Comparison of ENCODE assay signal across 8 cellular contexts in the genomic region with DNA sequence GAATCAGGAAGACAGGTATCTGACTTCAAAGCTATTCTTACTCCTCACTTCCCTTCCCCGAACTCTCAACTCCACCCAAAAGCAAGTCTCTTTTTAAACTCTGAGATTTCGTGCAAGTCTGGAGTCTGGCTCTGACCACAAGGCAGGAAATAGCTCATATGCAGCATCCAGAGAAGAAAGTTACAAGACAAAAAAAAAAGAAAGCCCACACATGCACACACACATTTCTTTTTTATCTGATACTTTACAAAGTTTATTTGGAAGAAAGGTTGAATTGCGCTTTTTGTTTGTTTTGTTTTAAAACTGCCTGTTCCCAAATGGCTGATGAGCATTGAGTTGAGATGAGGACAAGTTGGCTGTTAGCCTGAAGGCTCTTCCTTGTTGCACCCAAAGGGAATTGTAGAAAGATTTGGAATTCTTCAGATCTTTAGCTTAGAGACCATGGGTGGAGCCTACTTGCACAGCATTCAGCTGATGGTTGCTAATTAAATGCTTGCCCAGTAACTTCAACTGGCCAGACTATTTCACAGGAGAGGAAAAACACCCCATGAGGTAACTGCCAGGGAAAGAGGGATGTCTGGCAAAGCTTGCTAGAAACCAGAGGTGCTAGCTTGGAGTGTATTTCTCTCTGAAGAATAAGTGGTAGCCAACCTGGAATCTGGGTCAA.
DNase-seq lines count a peak whose midpoint lies in the region; ATAC-seq, FAIRE-seq and TF ChIP-seq lines count a peak whose summit lies in the region.

No MANE protein-coding gene starts in this region.

- H3K27ac Mint-ChIP-seq in Calu3 (ENCODE audit: unreplicated experiment), result no peak overlapping the region

- H3K9me3 Mint-ChIP-seq in Calu3 (ENCODE audit: low read depth, unreplicated experiment), result peaks cover 11% of the 10 kb centered on the region

- no TSS peak for BruUV-seq in Calu3 (replicated peaks; lab: Mats Ljungman, UMichigan)

- CTCF ChIA-PET in Calu3 (lab: Charles Lee), result interaction anchor here (0.7 kb wide), 1 partner anchor 11 kb away, joined by 3 read pairs; no protein-coding TSS in a partner anchor

- ATAC-seq in GM21723 (IDR thresholded peaks at IDR 0.05; ENCODE audit: unreplicated experiment), result peak; percentile 98
- peak; percentile 53 for ATAC-seq in omental fat pad (ENCODE audit: low FRiP score)

- no peak for TF ChIP-seq POLR2A in GM12892 (IDR thresholded peaks at IDR 0.05; ENCODE audit: low read depth, low read length)

- H3K36me3 Mint-ChIP-seq in Calu3 (ENCODE audit: insufficient read depth, unreplicated experiment), result no peaks in the 10 kb centered on the region

- DNase-seq in GM12892 (ENCODE audit: insufficient read length) (peak; percentile 13), M059J (ENCODE audit: low read depth) (peak; percentile 85), astrocyte of the cerebellum (ENCODE audit: low read depth) (peak; percentile 13), omental fat pad (ENCODE audit: low spot score) (no peak), Calu3 (no peak), NCI-H2029 (lab: John Stamatoyannopoulos, UW) (no peak), OCI-M2 (lab: John Stamatoyannopoulos, UW; ENCODE audit: unreplicated experiment) (no peak)

- in situ Hi-C loops in astrocyte of the cerebellum (cut with HindIII; ENCODE audit: low sequenced_read_pairs), result no loop called here

- FAIRE-seq in GM12892 (lab: Jason Lieb, UNC), result peak; percentile 89

- H3K4me3 Mint-ChIP-seq in Calu3 (ENCODE audit: low read depth, unreplicated experiment), result no peak overlapping the region

- H3K4me1 Mint-ChIP-seq in Calu3 (ENCODE audit: low read depth, unreplicated experiment), result no peaks in the 10 kb centered on the region

- TF ChIP-seq CTCF in astrocyte of the cerebellum (IDR thresholded peaks at IDR 0.05; ENCODE audit: low read depth, low read length, missing control alignments), result no peak
- TF ChIP-seq CTCF in omental fat pad (IDR thresholded peaks at IDR 0.05), result no peak
- TF ChIP-seq CTCF in Calu3 (IDR thresholded peaks at IDR 0.05; ENCODE audit: unreplicated experiment), result no peak

- H3K27me3 Mint-ChIP-seq in Calu3 (ENCODE audit: unreplicated experiment), result no peaks in the 10 kb centered on the region

- no peak overlapping the region for H3K4me3 ChIP-seq in astrocyte of the cerebellum (ENCODE audit: low read depth, low read length)

- intact Hi-C loops in Calu3 (cut with micrococcal nuclease; ENCODE audit: unreplicated experiment), result no loop called here

Comparison
In these comparisons a context has a peak if more than half of its experiments do, and no peak if none do; other contexts are left out.
1. DNase-seq: peak in GM12892 (single experiment), M059J (single experiment) and astrocyte of the cerebellum (single experiment); none in omental fat pad (single experiment), Calu3 (single experiment), NCI-H2029 (single experiment) and OCI-M2 (single experiment).